In the genomic region with DNA sequence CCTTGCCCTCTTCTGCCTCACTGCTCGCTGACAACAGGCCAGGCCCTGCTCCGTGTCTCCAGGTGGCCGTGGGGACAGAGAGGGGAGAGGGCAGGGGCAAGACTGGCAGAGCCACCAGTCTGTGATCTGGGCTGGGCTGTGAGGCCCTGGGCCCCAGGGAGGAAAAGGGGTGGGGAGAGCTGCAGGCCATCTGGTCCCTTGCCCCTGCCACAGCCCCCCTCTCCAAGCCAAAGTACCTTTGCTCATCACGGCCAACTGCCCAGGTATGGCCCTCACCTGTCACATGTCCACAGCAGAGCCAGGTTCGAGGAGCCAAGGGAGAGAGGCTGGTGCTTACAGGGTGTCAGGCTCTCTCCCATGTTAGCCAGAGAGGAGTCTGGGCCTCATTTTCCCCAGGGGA, we compare ENCODE assay signal across 21 cellular contexts.
DNase-seq lines count a peak whose midpoint lies in the region; ATAC-seq, FAIRE-seq and TF ChIP-seq lines count a peak whose summit lies in the region.
"Had no signal": no experiment of that assay in that cellular context is flagged by ENCODE, and none has a peak within 500 bp of the region (broad histone marks: within the 10 kb centered on the region; RNA-seq: fewer than 3 reads in every experiment).

No MANE protein-coding gene starts in this region.

- H3K27me3 Mint-ChIP-seq in stimulated activated naive CD8-positive, alpha-beta T cell treated with anti-CD3 and anti-CD28 coated beads, Interleukin-15, amount 100 ng/mL, for 72 hours, result peaks cover 54% of the 10 kb centered on the region
- H3K27me3 Mint-ChIP-seq in neural progenitor cell (ENCODE audit: insufficient read depth, low read depth), result peaks cover 17% of the 10 kb centered on the region
- H3K27me3 Mint-ChIP-seq in activated CD8-positive, alpha-beta T cell treated with anti-CD3 and anti-CD28 coated beads for 36 hours, result peaks cover 19% of the 10 kb centered on the region

- no peak for FAIRE-seq in H1 (lab: Jason Lieb, UNC)
- FAIRE-seq: D721Med, G401.6, GM12891 had no signal

- H2AFZ ChIP-seq in H1 (ENCODE audit: low read length), result no peak overlapping the region
- H2AFZ ChIP-seq in neural progenitor cell (replicated peaks), result peak overlapping the region; percentile 42
- H2AFZ ChIP-seq: GM23338 had no signal

- H3K4me3 Mint-ChIP-seq in stimulated activated naive CD8-positive, alpha-beta T cell treated with anti-CD3 and anti-CD28 coated beads, Interleukin-15, amount 100 ng/mL, for 72 hours, result no peak overlapping the region
- H3K4me3 Mint-ChIP-seq in neural progenitor cell, result no peak overlapping the region
- no peak overlapping the region for H3K4me3 Mint-ChIP-seq in activated CD8-positive, alpha-beta T cell treated with anti-CD3 and anti-CD28 coated beads for 36 hours
- H3K4me3 Mint-ChIP-seq: B cell; CD4-positive, alpha-beta T cell; GM23338; H9; IgD-negative memory B cell had no signal

- H3K56ac ChIP-seq in H1 (replicated peaks; ENCODE audit: insufficient read length, low read depth, low read length), result no peak overlapping the region

- H3K4ac ChIP-seq in H1 (replicated peaks; ENCODE audit: insufficient read length, low read depth, low read length), result no peak overlapping the region

- no peak overlapping the region; the same call in 1 of the 2 replicates for H3K18ac ChIP-seq in H1 (ENCODE audit: extremely low read depth, low read length)

- H3K9me3 Mint-ChIP-seq in stimulated activated naive CD8-positive, alpha-beta T cell treated with anti-CD3 and anti-CD28 coated beads, Interleukin-15, amount 100 ng/mL, for 72 hours, result no peaks in the 10 kb centered on the region
- H3K9me3 Mint-ChIP-seq in neural progenitor cell, result peaks cover 3% of the 10 kb centered on the region
- no peaks in the 10 kb centered on the region for H3K9me3 Mint-ChIP-seq in activated CD8-positive, alpha-beta T cell treated with anti-CD3 and anti-CD28 coated beads for 36 hours
- H3K9me3 Mint-ChIP-seq: GM23338 had no signal

- no peak overlapping the region for H3K4me2 ChIP-seq in H1 (ENCODE audit: insufficient read depth in 1 of 2, low read depth in 2 of 2, low read length in 2 of 2)
- H3K4me2 ChIP-seq in neural progenitor cell, result peak overlapping the region; percentile 14
- H3K4me2 ChIP-seq: GM23338 had no signal

- H3K4me1 ChIP-seq in H1 (replicated peaks in 1 of 4; ENCODE audit: control insufficient read depth in 3 of 4, insufficient read depth in 4 of 4, low read length in 3 of 4), result peaks cover 1 to 13% (median 10%) of the 10 kb centered on the region in 4 experiments
- H3K4me1 ChIP-seq in neural progenitor cell, result peaks cover 13% of the 10 kb centered on the region
- H3K4me1 ChIP-seq: Caco-2 had no signal

- H4K8ac ChIP-seq in H1 (ENCODE audit: extremely low read depth, insufficient read depth, low read length), result peak overlapping the region; percentile 28

- no peak for DNase-seq in stimulated activated naive CD8-positive, alpha-beta T cell treated with anti-CD3 and anti-CD28 coated beads, Interleukin-15, amount 100 ng/mL, for 72 hours
- no peak for DNase-seq in stimulated activated naive CD8-positive, alpha-beta T cell treated with anti-CD3 and anti-CD28 coated beads, Interleukin-15, Interleukin-2, amounts not matched to agents 100 U/mL and 50 U/mL, for 24 hours
- DNase-seq in H1 (ENCODE audit: low read depth in 1 of 2, low spot score in 2 of 2) (no peak), neural progenitor cell (ENCODE audit: low spot score) (peak; percentile 28), Ammon's horn (ENCODE audit: low spot score) (no peak), NCI-H2081 (lab: John Stamatoyannopoulos, UW) (no peak)
- DNase-seq in activated CD8-positive, alpha-beta T cell treated with anti-CD3 and anti-CD28 coated beads for 36 hours, result no peak
- DNase-seq: 8988T; Caco-2; CD4-positive, alpha-beta T cell; H9; KBM-7 had no signal

- POLR2A ChIA-PET in H1 (lab: Charles Lee; ENCODE audit: partially characterized antibody), result no interaction called here
- POLR2A ChIA-PET in activated CD8-positive, alpha-beta T cell treated with anti-CD3 and anti-CD28 coated beads for 36 hours (lab: Charles Lee), result no interaction called here

- 77% methylated on average over 5 of the region's 5 CpGs; no CpG with 5 or more reads in 1 of the 2 experiments for WGBS in H1 (ENCODE audit: extremely low coverage in 1 of 2, insufficient coverage in 1 of 2, insufficient read length in 1 of 2, insufficient replicate concordance in 2 of 2, low coverage in 1 of 2, low lambda C conversion rate in 2 of 2, missing lambda C conversion rate in 1 of 2), 2 experiments

- intact Hi-C loops in activated CD8-positive, alpha-beta T cell treated with anti-CD3 and anti-CD28 coated beads for 36 hours (cut with micrococcal nuclease), result no loop called here

- no peak overlapping the region for H4K5ac ChIP-seq in H1 (ENCODE audit: insufficient read length, low read depth, low read length)

- no peak for TF ChIP-seq RAD21 in H1 (IDR thresholded peaks at IDR 0.05 in 1 of 2, conservative IDR thresholded peaks at IDR 0.05 in 1 of 2; ENCODE audit: low read depth in 2 of 2, low read length in 2 of 2)

- H3K9me3 ChIP-seq in H1 (ENCODE audit: insufficient read depth in 2 of 2, low read depth in 1 of 2, low read length in 1 of 2), result no peaks in the 10 kb centered on the region
- no peaks in the 10 kb centered on the region for H3K9me3 ChIP-seq in neural progenitor cell (ENCODE audit: low read depth)
- H3K9me3 ChIP-seq: Caco-2 had no signal

- CTCF ChIA-PET in H1 (lab: Charles Lee; ENCODE audit: partially characterized antibody), result interaction anchor here (0.9 to 1.5 kb wide), 4 partner anchors 12 to 198 kb away, joined by 3 to 5 read pairs (median 4); no protein-coding TSS in a partner anchor
- CTCF ChIA-PET in activated CD8-positive, alpha-beta T cell treated with anti-CD3 and anti-CD28 coated beads for 36 hours (lab: Charles Lee), result interaction anchor here (1.6 kb wide), 1 partner anchor 216 kb away, joined by 3 read pairs; no protein-coding TSS in a partner anchor

- no peak for ATAC-seq in stimulated activated naive CD8-positive, alpha-beta T cell treated with anti-CD3 and anti-CD28 coated beads, Interleukin-15, amount 100 ng/mL, for 72 hours
- ATAC-seq in stimulated activated naive CD8-positive, alpha-beta T cell treated with anti-CD3 and anti-CD28 coated beads, Interleukin-15, Interleukin-2, amounts not matched to agents 100 U/mL and 50 U/mL, for 24 hours, result no peak
- ATAC-seq in activated CD8-positive, alpha-beta T cell treated with anti-CD3 and anti-CD28 coated beads for 36 hours, result no peak
- no peak for ATAC-seq in GM21786 (IDR thresholded peaks at IDR 0.05; ENCODE audit: unreplicated experiment)
- ATAC-seq: GM23338 had no signal

- no peaks in the 10 kb centered on the region for H3K79me1 ChIP-seq in H1 (ENCODE audit: low read depth, low read length)

- H2BK15ac ChIP-seq in H1 (ENCODE audit: low read length), result no peak overlapping the region

- H3K23me2 ChIP-seq in H1 (ENCODE audit: low read depth, low read length), result no peaks in the 10 kb centered on the region

- TF ChIP-seq CTCF in H1 (IDR thresholded peaks at IDR 0.05; ENCODE audit: control extremely low read depth in 1 of 3, insufficient read depth in 1 of 3, low read depth in 1 of 3, low read length in 3 of 3), result no peak
- TF ChIP-seq CTCF in neural progenitor cell (IDR thresholded peaks at IDR 0.05), result no peak
- no peak for TF ChIP-seq CTCF in activated CD8-positive, alpha-beta T cell treated with anti-CD3 and anti-CD28 coated beads for 36 hours (IDR thresholded peaks at IDR 0.05)

- no peak overlapping the region for H3K14ac ChIP-seq in H1 (ENCODE audit: insufficient read length)

- peak overlapping the region; percentile 44 to 87 for H3K27ac Mint-ChIP-seq in stimulated activated naive CD8-positive, alpha-beta T cell treated with anti-CD3 and anti-CD28 coated beads, Interleukin-15, amount 100 ng/mL, for 72 hours
- no peak overlapping the region for H3K27ac Mint-ChIP-seq in neural progenitor cell
- no peak overlapping the region for H3K27ac Mint-ChIP-seq in activated CD8-positive, alpha-beta T cell treated with anti-CD3 and anti-CD28 coated beads for 36 hours
- H3K27ac Mint-ChIP-seq: B cell; CD4-positive, alpha-beta T cell; GM23338; H9; IgD-negative memory B cell had no signal

- peaks cover 31% of the 10 kb centered on the region for H3K4me1 Mint-ChIP-seq in stimulated activated naive CD8-positive, alpha-beta T cell treated with anti-CD3 and anti-CD28 coated beads, Interleukin-15, amount 100 ng/mL, for 72 hours
- H3K4me1 Mint-ChIP-seq in neural progenitor cell, result peaks cover 28% of the 10 kb centered on the region
- H3K4me1 Mint-ChIP-seq in activated CD8-positive, alpha-beta T cell treated with anti-CD3 and anti-CD28 coated beads for 36 hours (ENCODE audit: low read depth), result peaks cover 24% of the 10 kb centered on the region
- H3K4me1 Mint-ChIP-seq: B cell had no signal

- no peak overlapping the region for H2BK20ac ChIP-seq in H1 (ENCODE audit: low read length)

- H3K27me3 ChIP-seq in H1 (replicated peaks in 1 of 4; ENCODE audit: control insufficient read depth in 3 of 4, extremely low read depth in 1 of 4, insufficient read depth in 3 of 4, low read length in 3 of 4) (peaks cover 0 to 4% (median 2%) of the 10 kb centered on the region in 4 experiments; a peak in 4 of 7 replicates), neural progenitor cell (peaks cover 5% of the 10 kb centered on the region)

- H3K27ac ChIP-seq in H1 (ENCODE audit: low read depth, low read length), result no peak overlapping the region
- H3K27ac ChIP-seq in neural progenitor cell, result no peak overlapping the region
- H3K27ac ChIP-seq: C4-2B, HL-60 had no signal

- H3K36me3 ChIP-seq in H1 (ENCODE audit: control insufficient read depth in 2 of 4, insufficient read depth in 4 of 4, low read length in 3 of 4) (no peaks in the 10 kb centered on the region), neural progenitor cell (no peaks in the 10 kb centered on the region)

- no peak overlapping the region for H3K23ac ChIP-seq in H1 (ENCODE audit: insufficient read length)

- TF ChIP-seq POLR2A in H1 (IDR thresholded peaks at IDR 0.05; ENCODE audit: control extremely low read depth in 1 of 2, low read depth in 2 of 2, low read length in 2 of 2), result no peak

- TF ChIP-seq EP300 in H1 (IDR thresholded peaks at IDR 0.05; ENCODE audit: borderline replicate concordance in 1 of 2, low read depth in 2 of 2, low read length in 2 of 2), result no peak

- H3K4me3 ChIP-seq in H1 (ENCODE audit: extremely low read depth in 1 of 4, insufficient read depth in 2 of 4, low read depth in 3 of 4, low read length in 4 of 4), result no peak overlapping the region
- H3K4me3 ChIP-seq in neural progenitor cell, result no peak overlapping the region
- H3K4me3 ChIP-seq: GM23338 had no signal

- H2BK120ac ChIP-seq in H1 (replicated peaks; ENCODE audit: low read depth, low read length), result no peak overlapping the region

- H2AK5ac ChIP-seq in H1 (ENCODE audit: low read depth, low read length), result no peak overlapping the region

- H2BK5ac ChIP-seq in H1 (ENCODE audit: low read depth, low read length), result no peak overlapping the region

- H3K9ac ChIP-seq in H1 (replicated peaks in 1 of 4; ENCODE audit: extremely low read depth in 1 of 4, low read depth in 3 of 4, low read length in 3 of 4) (no peak overlapping the region), neural progenitor cell (no peak overlapping the region)

- no peaks in the 10 kb centered on the region for H3F3A ChIP-seq in neural progenitor cell (ENCODE audit: low read depth)

- H2BK12ac ChIP-seq in H1 (ENCODE audit: low read depth, low read length), result no peak overlapping the region

- H4K91ac ChIP-seq in H1 (replicated peaks; ENCODE audit: insufficient read length, low read length), result no peak overlapping the region

- H4K20me1 ChIP-seq in H1 (replicated peaks in 1 of 2; ENCODE audit: control insufficient read depth in 1 of 2, insufficient read depth in 2 of 2, low read length in 2 of 2) (no peaks in the 10 kb centered on the region), neural progenitor cell (ENCODE audit: low read depth) (no peaks in the 10 kb centered on the region)

- H3K79me2 ChIP-seq in H1 (ENCODE audit: control insufficient read depth in 1 of 2, insufficient read depth in 2 of 2, low read length in 2 of 2) (no peaks in the 10 kb centered on the region), neural progenitor cell (ENCODE audit: low read depth) (no peaks in the 10 kb centered on the region)

- H3K36me3 Mint-ChIP-seq in neural progenitor cell, result no peaks in the 10 kb centered on the region
- H3K36me3 Mint-ChIP-seq in activated CD8-positive, alpha-beta T cell treated with anti-CD3 and anti-CD28 coated beads for 36 hours (ENCODE audit: low read depth), result no peaks in the 10 kb centered on the region
- H3K36me3 Mint-ChIP-seq: IgD-negative memory B cell had no signal

Comparison
In these comparisons a context has a peak if more than half of its experiments do, and no peak if none do; other contexts are left out.
1. H3K27ac Mint-ChIP-seq: peak in stimulated activated naive CD8-positive, alpha-beta T cell treated with anti-CD3 and anti-CD28 coated beads, Interleukin-15, amount 100 ng/mL, for 72 hours (2 of 2); none in neural progenitor cell (single experiment) and activated CD8-positive, alpha-beta T cell treated with anti-CD3 and anti-CD28 coated beads for 36 hours (single experiment).